ENCODE assay signal across 8 cellular contexts in genomic region chr15:99507016-99507731, GRCh38. TPM values are rescaled to one million over a fixed set of nuclear protein-coding genes. Genes with fewer than 3 reads are reported as not detected.
A peak's percentile ranks its signal among the peaks of the same experiment; 100 is the strongest.
DNase-seq lines count a peak whose midpoint lies in the region; ATAC-seq and TF ChIP-seq lines count a peak whose summit lies in the region.

No MANE protein-coding gene starts in this region.

- CTCF ChIA-PET in activated B cell treated with CpG ODN at 0.5 μM for 24 hours (lab: Charles Lee), result interaction anchor here (1.1 to 1.5 kb wide), 3 partner anchors 136 to 197 kb away, joined by 4 to 8 read pairs (median 4); no protein-coding TSS in a partner anchor

- no peaks in the 10 kb centered on the region for H3K9me3 Mint-ChIP-seq in activated B cell treated with CpG ODN at 0.5 μM for 24 hours
- H3K9me3 Mint-ChIP-seq in activated T-helper 2 cell treated with anti-CD3 and anti-CD28 coated beads, Interferon-gamma antibody, Interleukin-2, Interleukin-4, amounts not matched to agents 10 μg/mL and 5 μg/mL and 100 μg/mL, durations not matched to agents 14 hours and 24 hours and 36 hours, result no peaks in the 10 kb centered on the region

- peaks cover 96% of the 10 kb centered on the region for H3K4me1 Mint-ChIP-seq in activated B cell treated with CpG ODN at 0.5 μM for 24 hours
- H3K4me1 Mint-ChIP-seq in activated T-helper 2 cell treated with anti-CD3 and anti-CD28 coated beads, Interferon-gamma antibody, Interleukin-2, Interleukin-4, amounts not matched to agents 10 μg/mL and 5 μg/mL and 100 μg/mL, durations not matched to agents 14 hours and 24 hours and 36 hours (ENCODE audit: low read depth), result peaks cover 62% of the 10 kb centered on the region

- no peak for TF ChIP-seq POLR2A in uterus (IDR thresholded peaks at IDR 0.05)

- no peaks in the 10 kb centered on the region for H3K9me3 ChIP-seq in uterus

- no peaks in the 10 kb centered on the region for H3K36me3 Mint-ChIP-seq in activated B cell treated with CpG ODN at 0.5 μM for 24 hours (ENCODE audit: low read depth)
- H3K36me3 Mint-ChIP-seq in activated T-helper 2 cell treated with anti-CD3 and anti-CD28 coated beads, Interferon-gamma antibody, Interleukin-2, Interleukin-4, amounts not matched to agents 10 μg/mL and 5 μg/mL and 100 μg/mL, durations not matched to agents 14 hours and 24 hours and 36 hours (ENCODE audit: low read depth), result no peaks in the 10 kb centered on the region

- no peaks in the 10 kb centered on the region for H3K27me3 Mint-ChIP-seq in activated B cell treated with CpG ODN at 0.5 μM for 24 hours
- H3K27me3 Mint-ChIP-seq in activated T-helper 2 cell treated with anti-CD3 and anti-CD28 coated beads, Interferon-gamma antibody, Interleukin-2, Interleukin-4, amounts not matched to agents 10 μg/mL and 5 μg/mL and 100 μg/mL, durations not matched to agents 14 hours and 24 hours and 36 hours (ENCODE audit: low read depth), result no peaks in the 10 kb centered on the region

- DNase-seq in NCI-H2107 treated with DMSO at 0.1 percent for 48 hours (lab: John Stamatoyannopoulos, UW; ENCODE audit: unreplicated experiment) (peak; percentile 9), NCI-H2107 (lab: John Stamatoyannopoulos, UW) (no peak), activated B cell treated with CpG ODN at 0.5 μM for 24 hours (no peak), left kidney (ENCODE audit: low read depth, low spot score) (peak; percentile 69), uterus (peak; percentile 48 to 53), SIG-M5 treated with dmso at 0.1 percent for 504 hours (lab: John Stamatoyannopoulos, UW; ENCODE audit: unreplicated experiment) (no peak), SW 1271 (lab: John Stamatoyannopoulos, UW) (no peak)
- DNase-seq in activated T-helper 2 cell treated with anti-CD3 and anti-CD28 coated beads, Interferon-gamma antibody, Interleukin-2, Interleukin-4, amounts not matched to agents 10 μg/mL and 5 μg/mL and 100 μg/mL, durations not matched to agents 14 hours and 24 hours and 36 hours (ENCODE audit: low spot score), result no peak

- intact Hi-C loops in activated B cell treated with CpG ODN at 0.5 μM for 24 hours (cut with micrococcal nuclease), result loop anchor here (10.0 kb wide), 3 partner anchors 162 to 1418 kb away; no protein-coding TSS in a partner anchor
- intact Hi-C loops in uterus (cut with DNase I; ENCODE audit: low total_unique reads), result no loop called here
- intact Hi-C loops in activated T-helper 2 cell treated with anti-CD3 and anti-CD28 coated beads, Interferon-gamma antibody, Interleukin-2, Interleukin-4, amounts not matched to agents 10 μg/mL and 5 μg/mL and 100 μg/mL, durations not matched to agents 14 hours and 24 hours and 36 hours (cut with micrococcal nuclease), result no loop called here

- TF ChIP-seq CTCF in activated B cell treated with CpG ODN at 0.5 μM for 24 hours (IDR thresholded peaks at IDR 0.05), result no peak
- TF ChIP-seq CTCF in uterus (IDR thresholded peaks at IDR 0.05), result no peak

- no peaks in the 10 kb centered on the region for H3K36me3 ChIP-seq in uterus

- no peak for ATAC-seq in activated B cell treated with CpG ODN at 0.5 μM for 24 hours (ENCODE audit: low read depth)

- H3K4me1 ChIP-seq in uterus, result peaks cover 0 to 4% of the 10 kb centered on the region in 2 donors

- H3K4me3 ChIP-seq in uterus, result no peak overlapping the region

- peak overlapping the region; percentile 41 for H3K4me3 Mint-ChIP-seq in activated B cell treated with CpG ODN at 0.5 μM for 24 hours
- H3K4me3 Mint-ChIP-seq in activated T-helper 2 cell treated with anti-CD3 and anti-CD28 coated beads, Interferon-gamma antibody, Interleukin-2, Interleukin-4, amounts not matched to agents 10 μg/mL and 5 μg/mL and 100 μg/mL, durations not matched to agents 14 hours and 24 hours and 36 hours (ENCODE audit: low read depth), result no peak overlapping the region

- H3K27ac Mint-ChIP-seq in activated B cell treated with CpG ODN at 0.5 μM for 24 hours, result peak overlapping the region; percentile 97
- no peak overlapping the region for H3K27ac Mint-ChIP-seq in activated T-helper 2 cell treated with anti-CD3 and anti-CD28 coated beads, Interferon-gamma antibody, Interleukin-2, Interleukin-4, amounts not matched to agents 10 μg/mL and 5 μg/mL and 100 μg/mL, durations not matched to agents 14 hours and 24 hours and 36 hours

- no peaks in the 10 kb centered on the region for H3K27me3 ChIP-seq in uterus

- POLR2A ChIA-PET in activated B cell treated with CpG ODN at 0.5 μM for 24 hours (lab: Charles Lee), result interaction anchor here (0.7 to 2.5 kb wide), 7 partner anchors 8 to 163 kb away, joined by 3 to 39 read pairs (median 3); partner anchors contain the start of gene MEF2A

- H3K27ac ChIP-seq in uterus, result peak overlapping the region; percentile 85 to 88

RNA-seq across cellular contexts. Expression of gene MEF2A, which starts 58.6 kb away (rescaled TPM):
- 75.7 and 88.3 TPM in 2 replicates for total RNA-seq in activated B cell treated with CpG ODN at 0.5 μM for 24 hours
- total RNA-seq in uterus, result 100 to 1,000 TPM in 2 of 4 donors, 10 to 100 TPM in 2; 78.6 to 138 (median 105) TPM
- 20.9 and 23.4 TPM in 2 replicates for total RNA-seq in activated T-helper 2 cell treated with anti-CD3 and anti-CD28 coated beads, Interferon-gamma antibody, Interleukin-2, Interleukin-4, amounts not matched to agents 10 μg/mL and 5 μg/mL and 100 μg/mL, durations not matched to agents 14 hours and 24 hours and 36 hours

Comparison
In these comparisons a context has a peak if more than half of its experiments do, and no peak if none do; other contexts are left out.
1. DNase-seq: peak in NCI-H2107 treated with DMSO at 0.1 percent for 48 hours (single experiment), left kidney (single experiment) and uterus (2 of 2); none in NCI-H2107 (single experiment), activated B cell treated with CpG ODN at 0.5 μM for 24 hours (single experiment), activated T-helper 2 cell treated with anti-CD3 and anti-CD28 coated beads, Interferon-gamma antibody, Interleukin-2, Interleukin-4, amounts not matched to agents 10 μg/mL and 5 μg/mL and 100 μg/mL, durations not matched to agents 14 hours and 24 hours and 36 hours (single experiment), SIG-M5 treated with dmso at 0.1 percent for 504 hours (single experiment) and SW 1271 (0 of 2).